10 cellular contexts compared by ENCODE assay signal in genomic region chr20:3010985-3011723, GRCh38.
DNase-seq lines count a peak whose midpoint lies in the region; ATAC-seq lines count a peak whose summit lies in the region.
"Had no signal": no experiment of that assay in that cellular context is flagged by ENCODE, and none has a peak within 500 bp of the region (broad histone marks: within the 10 kb centered on the region; RNA-seq: fewer than 3 reads in every experiment).

No MANE protein-coding gene starts in this region.

- DNase-seq in NCI-H2107 treated with DMSO at 0.1 percent for 48 hours (lab: John Stamatoyannopoulos, UW; ENCODE audit: unreplicated experiment) (peak; percentile 52), NCI-H2107 (lab: John Stamatoyannopoulos, UW) (no peak), HPDE6-E6E7 (ENCODE audit: extremely low spot score) (peak; percentile 26), memory B cell (ENCODE audit: low spot score in 2 of 2) (no peak), globus pallidus (ENCODE audit: low spot score) (no peak)
- no peak for DNase-seq in activated naive CD8-positive, alpha-beta T cell treated with anti-CD3 and anti-CD28 coated beads, Interleukin-2, amount 50 U/mL, for 24 hours
- DNase-seq: MG63 had no signal

- H3K4me3 Mint-ChIP-seq in activated naive CD8-positive, alpha-beta T cell treated with anti-CD3 and anti-CD28 coated beads, Interleukin-2, amount 50 U/mL, for 24 hours = peak overlapping the region; percentile 4
- no peak overlapping the region for H3K4me3 Mint-ChIP-seq in memory B cell
- H3K4me3 Mint-ChIP-seq: neural progenitor cell had no signal

- H3K36me3 Mint-ChIP-seq in activated naive CD8-positive, alpha-beta T cell treated with anti-CD3 and anti-CD28 coated beads, Interleukin-2, amount 50 U/mL, for 24 hours (ENCODE audit: low read depth) = peaks cover 39% of the 10 kb centered on the region
- H3K36me3 Mint-ChIP-seq in memory B cell = peaks cover 34% of the 10 kb centered on the region

- H3K27me3 Mint-ChIP-seq in activated naive CD8-positive, alpha-beta T cell treated with anti-CD3 and anti-CD28 coated beads, Interleukin-2, amount 50 U/mL, for 24 hours = no peaks in the 10 kb centered on the region
- H3K27me3 Mint-ChIP-seq in memory B cell = no peaks in the 10 kb centered on the region

- peak overlapping the region; percentile 88 for H3K27ac Mint-ChIP-seq in activated naive CD8-positive, alpha-beta T cell treated with anti-CD3 and anti-CD28 coated beads, Interleukin-2, amount 50 U/mL, for 24 hours
- H3K27ac Mint-ChIP-seq in memory B cell = peak overlapping the region; percentile 51
- H3K27ac Mint-ChIP-seq: neural progenitor cell had no signal

- ATAC-seq in activated naive CD8-positive, alpha-beta T cell treated with anti-CD3 and anti-CD28 coated beads, Interleukin-2, amount 50 U/mL, for 24 hours = peak; percentile 79
- no peak for ATAC-seq in memory B cell (ENCODE audit: low read depth)
- no peak for ATAC-seq in HG03378 (IDR thresholded peaks at IDR 0.05; ENCODE audit: unreplicated experiment)
- no peak for ATAC-seq in HG02763 (IDR thresholded peaks at IDR 0.05; ENCODE audit: unreplicated experiment)

- H3K4me1 Mint-ChIP-seq in activated naive CD8-positive, alpha-beta T cell treated with anti-CD3 and anti-CD28 coated beads, Interleukin-2, amount 50 U/mL, for 24 hours = peaks cover 48% of the 10 kb centered on the region
- peaks cover 2% of the 10 kb centered on the region for H3K4me1 Mint-ChIP-seq in memory B cell

- no peaks in the 10 kb centered on the region for H3K9me3 Mint-ChIP-seq in activated naive CD8-positive, alpha-beta T cell treated with anti-CD3 and anti-CD28 coated beads, Interleukin-2, amount 50 U/mL, for 24 hours
- H3K9me3 Mint-ChIP-seq in memory B cell = no peaks in the 10 kb centered on the region
- H3K9me3 Mint-ChIP-seq: neural progenitor cell had no signal

Comparison
In these comparisons a context has a peak if more than half of its experiments do, and no peak if none do; other contexts are left out.
1. DNase-seq: peak in NCI-H2107 treated with DMSO at 0.1 percent for 48 hours (single experiment) and HPDE6-E6E7 (single experiment); none in NCI-H2107 (single experiment), activated naive CD8-positive, alpha-beta T cell treated with anti-CD3 and anti-CD28 coated beads, Interleukin-2, amount 50 U/mL, for 24 hours (single experiment), memory B cell (0 of 2) and globus pallidus (single experiment).